In genomic region chr9:134575817-134576176, GRCh38 we compare ENCODE assay signal across 19 cellular contexts.
"Had no signal": no experiment of that assay in that cellular context is flagged by ENCODE, and none has a peak within 500 bp of the region (broad histone marks: within the 10 kb centered on the region; RNA-seq: fewer than 3 reads in every experiment).

No MANE protein-coding gene starts in this region.

- H3K4me3 ChIP-seq: psoas muscle had no signal

- DNase-seq: activated CD4-positive, alpha-beta T cell treated with anti-CD3 and anti-CD28 coated beads for 4 hours; activated naive CD4-positive, alpha-beta T cell treated with anti-CD3 and anti-CD28 coated beads, Interleukin-2, amount 50 U/mL, for 16 hours; activated T-cell treated with anti-CD3 and anti-CD28 coated beads for 4 hours; caudate nucleus; effector memory CD4-positive, alpha-beta T cell; hippocampal formation; kidney glomerular epithelial cell; occipital lobe; psoas muscle; stimulated activated CD4-positive, alpha-beta T cell treated with anti-CD3 and anti-CD28 coated beads, Interleukin-12 subunit alpha, Interleukin-12 subunit beta, amount 100 ng/mL, for 4 hours; stimulated activated CD4-positive, alpha-beta T cell treated with anti-CD3 and anti-CD28 coated beads, Interleukin-2, amount 100 ng/mL, for 48 hours; stimulated activated naive CD8-positive, alpha-beta T cell treated with anti-CD3 and anti-CD28 coated beads, Interleukin-15, Interleukin-2, amounts not matched to agents 100 U/mL and 50 U/mL, for 24 hours; SW 1271; T-helper 9 cell had no signal

- H3K27ac Mint-ChIP-seq: activated T-helper 17 cell treated with anti-CD3 and anti-CD28 coated beads, Interleukin-2, amount 50 U/mL, for 72 hours; naive thymus-derived CD8-positive, alpha-beta T cell had no signal

- H3K4me1 ChIP-seq: psoas muscle had no signal

- H3K4me3 Mint-ChIP-seq: activated T-helper 17 cell treated with anti-CD3 and anti-CD28 coated beads, Interleukin-2, amount 50 U/mL, for 72 hours; naive thymus-derived CD8-positive, alpha-beta T cell had no signal

- H3K4me1 Mint-ChIP-seq: activated T-helper 17 cell treated with anti-CD3 and anti-CD28 coated beads, Interleukin-2, amount 50 U/mL, for 72 hours had no signal

- H3K27ac ChIP-seq: epithelial cell of prostate, psoas muscle, VCaP had no signal

- ATAC-seq: activated T-helper 17 cell treated with anti-CD3 and anti-CD28 coated beads, Interleukin-2, amount 50 U/mL, for 72 hours; naive thymus-derived CD8-positive, alpha-beta T cell; psoas muscle; sciatic nerve; stimulated activated naive CD8-positive, alpha-beta T cell treated with anti-CD3 and anti-CD28 coated beads, Interleukin-15, Interleukin-2, amounts not matched to agents 100 U/mL and 50 U/mL, for 24 hours had no signal
